ENCODE assay signal across 30 cellular contexts in genomic region chr1:77659879-77660593, GRCh38. TPM values are rescaled to one million over a fixed set of nuclear protein-coding genes. Genes with fewer than 3 reads are reported as not detected.
DNase-seq lines count a peak whose midpoint lies in the region; ATAC-seq, FAIRE-seq and TF ChIP-seq lines count a peak whose summit lies in the region.
"Had no signal": no experiment of that assay in that cellular context is flagged by ENCODE, and none has a peak within 500 bp of the region (broad histone marks: within the 10 kb centered on the region; RNA-seq: fewer than 3 reads in every experiment).

No MANE protein-coding gene starts in this region.

- H3K9me3 ChIP-seq in HepG2 (ENCODE audit: low read length) (no peaks in the 10 kb centered on the region), right lobe of liver (no peaks in the 10 kb centered on the region)
- H3K9me3 ChIP-seq: BE2C, gastroesophageal sphincter, ovary, SJCRH30 had no signal

- no peak overlapping the region for H2AFZ ChIP-seq in HepG2 (ENCODE audit: low read length)
- H2AFZ ChIP-seq: GM23338 had no signal

- no peak overlapping the region for H3K27ac ChIP-seq in HepG2 (ENCODE audit: extremely low read length, insufficient read depth, low read length)
- no peak overlapping the region for H3K27ac ChIP-seq in right lobe of liver
- H3K27ac ChIP-seq: gastroesophageal sphincter, KMS-11, ovary, SJCRH30 had no signal

- POLR2A ChIA-PET in HepG2 (lab: Yijun Ruan, JAX): no interaction called here

- no peak for FAIRE-seq in HepG2 (lab: Jason Lieb, UNC)
- FAIRE-seq: astrocyte, HTR-8/SVneo, RCC 7860, urothelium cell line had no signal

- BruUV-seq in HepG2 (replicated peaks; lab: Mats Ljungman, UMichigan): no TSS peak

- CTCF ChIA-PET in HepG2 (lab: Yijun Ruan, JAX; ENCODE audit: low intra/inter-chr PET ratio, low total read pairs): no interaction called here

- no peaks in the 10 kb centered on the region for H3K27me3 ChIP-seq in HepG2 (ENCODE audit: control insufficient read depth in 1 of 2, insufficient read depth in 2 of 2, low read length in 2 of 2)
- no peaks in the 10 kb centered on the region for H3K27me3 ChIP-seq in right lobe of liver
- H3K27me3 ChIP-seq: BE2C, gastroesophageal sphincter, ovary, SJCRH30 had no signal

- H3K4me3 ChIP-seq in HepG2 (replicated peaks in 1 of 3; ENCODE audit: insufficient read depth in 1 of 3, low read depth in 2 of 3, low read length in 3 of 3) (no peak overlapping the region), right lobe of liver (no peak overlapping the region)
- H3K4me3 ChIP-seq: gastroesophageal sphincter, GM23338, ovary, SJCRH30 had no signal

- peaks cover 91% of the 10 kb centered on the region for H3K79me2 ChIP-seq in HepG2 (ENCODE audit: insufficient read depth, low read length)

- H4K20me1 ChIP-seq in HepG2 (ENCODE audit: insufficient read depth, low read length): peaks cover 46% of the 10 kb centered on the region

- TF ChIP-seq EP300 in HepG2 (IDR thresholded peaks at IDR 0.05; ENCODE audit: low read depth in 2 of 2, low read length in 2 of 2) (no peak), HepG2 (CRISPR knock-in tag; IDR thresholded peaks at IDR 0.05; ENCODE audit: borderline replicate concordance) (no peak)

- intact Hi-C loops in HepG2 (cut with micrococcal nuclease; ENCODE audit: unreplicated experiment): no loop called here
- intact Hi-C loops in right lobe of liver (cut with DNase I): no loop called here

- no peak for TF ChIP-seq CTCF in HepG2 (CRISPR knock-in tag; IDR thresholded peaks at IDR 0.05)
- no peak for TF ChIP-seq CTCF in right lobe of liver (IDR thresholded peaks at IDR 0.05)

- no peak overlapping the region for H3K9ac ChIP-seq in HepG2 (ENCODE audit: insufficient read depth, low read depth, low read length)
- H3K9ac ChIP-seq: KMS-11 had no signal

- in situ Hi-C loops in HepG2 (cut with HindIII; ENCODE audit: extremely low pct_ligation_motif_present, low pct_unique_long_range_greater_than_20kb): no loop called here

- DNase-seq in HepG2 (ENCODE audit: low spot score): no peak
- no peak for DNase-seq in right lobe of liver
- no peak for DNase-seq in GDM1 (lab: John Stamatoyannopoulos, UW)
- DNase-seq in SW 1271 (lab: John Stamatoyannopoulos, UW): no peak
- DNase-seq: activated CD4-positive, alpha-beta T cell treated with anti-CD3 and anti-CD28 coated beads for 36 hours; activated CD8-positive, alpha-beta memory T cell treated with anti-CD3 and anti-CD28 coated beads for 24 hours; activated T-cell treated with anti-CD3 and anti-CD28 coated beads, Interleukin-2, amount 50 U/mL, for 1 hour; BE2C; caudate nucleus; COR-L47; DMS79; hypothalamus; natural killer cell; NCI-H146; NCI-H510A treated with DMSO at 0.1 percent for 48 hours; ovary; SJCRH30 had no signal

- no peak for ATAC-seq in HepG2
- no peak for ATAC-seq in right lobe of liver
- peak; percentile 51 for ATAC-seq in HG02798 (IDR thresholded peaks at IDR 0.05; ENCODE audit: poor library complexity, unreplicated experiment)
- peak; percentile 66 for ATAC-seq in HG03521 (IDR thresholded peaks at IDR 0.05; ENCODE audit: unreplicated experiment)
- ATAC-seq in HG02588 (IDR thresholded peaks at IDR 0.05; ENCODE audit: unreplicated experiment): no peak
- no peak for ATAC-seq in HG03469 (IDR thresholded peaks at IDR 0.05; ENCODE audit: unreplicated experiment)
- ATAC-seq: activated CD4-positive, alpha-beta T cell treated with anti-CD3 and anti-CD28 coated beads for 36 hours; gastroesophageal sphincter; GM23338; left lobe of liver; natural killer cell; stimulated activated effector memory CD8-positive, alpha-beta T cell treated with anti-CD3 and anti-CD28 coated beads, Interleukin-12 subunit alpha, Interleukin-12 subunit beta, amount 100 ng/mL, for 72 hours had no signal

- TF ChIP-seq POLR2A in HepG2 (IDR thresholded peaks at IDR 0.05; ENCODE audit: insufficient read depth in 1 of 2, low read depth in 2 of 2, low read length in 2 of 2) (no peak), right lobe of liver (IDR thresholded peaks at IDR 0.05) (no peak)

- H3K36me3 ChIP-seq in HepG2 (replicated peaks in 1 of 2; ENCODE audit: control insufficient read depth in 1 of 2, insufficient read depth in 2 of 2, low read length in 2 of 2) (no peaks in the 10 kb centered on the region), right lobe of liver (no peaks in the 10 kb centered on the region)
- H3K36me3 ChIP-seq: BE2C, gastroesophageal sphincter, ovary had no signal

- WGBS in HepG2 (ENCODE audit: low lambda C conversion rate): 97% methylated on average over 4 of the region's 4 CpGs
- 96% methylated on average over 4 of the region's 4 CpGs for WGBS in right lobe of liver (ENCODE audit: insufficient coverage, low coverage, low lambda C conversion rate, missing lambda C conversion rate)

- no peak overlapping the region for H3K4me2 ChIP-seq in HepG2 (ENCODE audit: low read depth, low read length)
- H3K4me2 ChIP-seq: GM23338, KMS-11 had no signal

- H3K4me1 ChIP-seq in HepG2 (ENCODE audit: insufficient read depth, low read length) (peaks cover 52% of the 10 kb centered on the region), right lobe of liver (peaks cover 0 to 21% (median 0%) of the 10 kb centered on the region in 4 donors)
- H3K4me1 ChIP-seq: BE2C, SJCRH30 had no signal

- no peak for TF ChIP-seq RAD21 in HepG2 (CRISPR knock-in tag; IDR thresholded peaks at IDR 0.05)

TF ChIP-seq in HepG2, 621 proteins besides CTCF, POLR2A, EP300 and RAD21:
- peak; percentile 57; the same call in 1 of the 2 replicates for TF ChIP-seq ZNF121 (CRISPR knock-in tag; IDR thresholded peaks at IDR 0.05)
- TF ChIP-seq DMTF1 (CRISPR knock-in tag; IDR thresholded peaks at IDR 0.05): no peak
TF ChIP-seq in HepG2: peak in this region for 1.

RNA-seq across cellular contexts. Expression of gene ZZZ3, which starts 22.4 kb away (rescaled TPM):
- 50.2 and 58.5 TPM in 2 replicates for total RNA-seq in HepG2 (2016; rRNA removed; fragmentation: Illumina TruSeq; extraction: Trizol)
- 22.0 and 23.5 TPM in 2 replicates for total RNA-seq in HepG2 (2016; cell fraction: cytosol; rRNA removed; fragmentation: Illumina TruSeq; extraction: Trizol; ENCODE audit: low read depth)
- total RNA-seq in HepG2 (2016; cell fraction: insoluble cytoplasmic fraction; rRNA removed; fragmentation: Illumina TruSeq; extraction: Trizol): 44.9 and 55.3 TPM in 2 replicates
- 36.9 and 42.8 TPM in 2 replicates for total RNA-seq in HepG2 (2016; cell fraction: membrane; rRNA removed; fragmentation: Illumina TruSeq; extraction: Trizol)
- total RNA-seq in HepG2 (2016; cell fraction: nucleus; rRNA removed; fragmentation: Illumina TruSeq; extraction: Trizol): 69.1 and 71.0 TPM in 2 replicates
- 14.7 and 18.1 TPM in 2 replicates for polyA plus RNA-seq in HepG2 (2011; rRNA removed)
- 7.3 and 11.9 TPM in 2 replicates for polyA plus RNA-seq in HepG2 (2011; cell fraction: cytosol; rRNA removed)
- 13.3 and 16.5 TPM in 2 replicates for polyA plus RNA-seq in HepG2 (2011; cell fraction: nucleus; rRNA removed)
- 20.2 and 23.7 TPM in 2 replicates for polyA plus RNA-seq in HepG2 (2012)
- 2.3 and 2.9 TPM in 2 replicates for polyA plus RNA-seq in HepG2 (2016; cell fraction: cytosol; fragmentation: Illumina TruSeq; extraction: Trizol; ENCODE audit: low read depth)
- polyA plus RNA-seq in HepG2 (2016; cell fraction: insoluble cytoplasmic fraction; fragmentation: Illumina TruSeq; extraction: Trizol; ENCODE audit: low read depth): 30.4 and 32.0 TPM in 2 replicates
- polyA plus RNA-seq in HepG2 (2016; cell fraction: membrane; fragmentation: Illumina TruSeq; extraction: Trizol; ENCODE audit: low read depth): 8.8 and 8.9 TPM in 2 replicates
- 29.0 and 34.6 TPM in 2 replicates for polyA plus RNA-seq in HepG2 (2016; cell fraction: nucleus; fragmentation: Illumina TruSeq; extraction: Trizol; ENCODE audit: insufficient read depth, low read depth)
- polyA minus RNA-seq in HepG2 (2011; rRNA and poly(A)+ RNA removed; ENCODE audit: low replicate concordance): 19.6 and 30.8 TPM in 2 replicates
- polyA minus RNA-seq in HepG2 (2011; cell fraction: cytosol; rRNA and poly(A)+ RNA removed): 28.1 and 31.3 TPM in 2 replicates
- 142 and 155 TPM in 2 replicates for polyA minus RNA-seq in HepG2 (2011; cell fraction: nucleus; rRNA and poly(A)+ RNA removed)
- total RNA-seq in right lobe of liver: 10 to 100 TPM; 19.6 to 34.7 (median 25.9) TPM

Comparison
In these comparisons a context has a peak if more than half of its experiments do, and no peak if none do; other contexts are left out.
1. ATAC-seq: peak in HG02798 (single experiment) and HG03521 (single experiment); none in HepG2 (single experiment), right lobe of liver (0 of 4), HG02588 (single experiment) and HG03469 (single experiment).